ENCODE assay signal across 1 cellular context in genomic region chr1:148952253-148952937, GRCh38.
A peak's percentile ranks its signal among the peaks of the same experiment; 100 is the strongest.
TF ChIP-seq lines count a peak whose summit lies in the region.

No MANE protein-coding gene starts in this region.

TF ChIP-seq in HEK293, 187 proteins besides CTCF, POLR2A, EP300 and RAD21:
- peak; percentile 45 for TF ChIP-seq ZBTB26 (tag by site-specific recombination; optimal IDR thresholded peaks at IDR 0.05)
